ENCODE assay signal across 16 cellular contexts in genomic region chr7:24827027-24827426, GRCh38.
DNase-seq lines count a peak whose midpoint lies in the region; ATAC-seq lines count a peak whose summit lies in the region.
"Had no signal": no experiment of that assay in that cellular context is flagged by ENCODE, and none has a peak within 500 bp of the region (broad histone marks: within the 10 kb centered on the region; RNA-seq: fewer than 3 reads in every experiment).

No MANE protein-coding gene starts in this region.

- H3K36me3 Mint-ChIP-seq in activated CD4-positive, alpha-beta T cell treated with anti-CD3 and anti-CD28 coated beads, Interleukin-2, amount 10 ng/mL, durations not matched to agents 7 days and 5 days (ENCODE audit: low read depth) = peaks cover 89% of the 10 kb centered on the region
- peaks cover 35% of the 10 kb centered on the region for H3K36me3 Mint-ChIP-seq in T-cell
- peaks cover 7% of the 10 kb centered on the region for H3K36me3 Mint-ChIP-seq in effector memory CD8-positive, alpha-beta T cell (ENCODE audit: insufficient read depth)
- peaks cover 61% of the 10 kb centered on the region for H3K36me3 Mint-ChIP-seq in stimulated activated memory B cell treated with anti-CD40 and anti-IgM and Interleukin-4, amounts not matched to agents 10 μg/mL and 1 μg/mL and 100 μg/mL, for 72 hours

- CTCF ChIA-PET in activated CD4-positive, alpha-beta T cell treated with anti-CD3 and anti-CD28 coated beads, Interleukin-2, amount 10 ng/mL, durations not matched to agents 7 days and 5 days (lab: Charles Lee) = interaction anchor here (0.6 to 1.5 kb wide), 7 partner anchors 15 to 314 kb away, joined by 3 to 5 read pairs (median 3); no protein-coding TSS in a partner anchor
- CTCF ChIA-PET in T-cell (lab: Charles Lee) = interaction anchor here (0.8 to 2.9 kb wide), 7 partner anchors 11 to 272 kb away, joined by 3 to 13 read pairs (median 5); no protein-coding TSS in a partner anchor

- H3K9me3 Mint-ChIP-seq in activated CD4-positive, alpha-beta T cell treated with anti-CD3 and anti-CD28 coated beads, Interleukin-2, amount 10 ng/mL, durations not matched to agents 7 days and 5 days = no peaks in the 10 kb centered on the region
- H3K9me3 Mint-ChIP-seq in T-cell = no peaks in the 10 kb centered on the region
- H3K9me3 Mint-ChIP-seq in effector memory CD8-positive, alpha-beta T cell = no peaks in the 10 kb centered on the region
- H3K9me3 Mint-ChIP-seq in stimulated activated memory B cell treated with anti-CD40 and anti-IgM and Interleukin-4, amounts not matched to agents 10 μg/mL and 1 μg/mL and 100 μg/mL, for 72 hours = no peaks in the 10 kb centered on the region
- H3K9me3 Mint-ChIP-seq: nephron had no signal

- POLR2A ChIA-PET in activated CD4-positive, alpha-beta T cell treated with anti-CD3 and anti-CD28 coated beads, Interleukin-2, amount 10 ng/mL, durations not matched to agents 7 days and 5 days (lab: Charles Lee) = no interaction called here
- POLR2A ChIA-PET in T-cell (lab: Charles Lee) = interaction anchor here in 1 of 2 donors (0.6 kb wide), 1 partner anchor 288 kb away, joined by 4 read pairs; no protein-coding TSS in a partner anchor

- H3K27ac Mint-ChIP-seq in activated CD4-positive, alpha-beta T cell treated with anti-CD3 and anti-CD28 coated beads, Interleukin-2, amount 10 ng/mL, durations not matched to agents 7 days and 5 days = peak overlapping the region; percentile 71
- H3K27ac Mint-ChIP-seq in T-cell = peak overlapping the region; percentile 85 to 96
- peak overlapping the region; percentile 85 to 95 for H3K27ac Mint-ChIP-seq in effector memory CD8-positive, alpha-beta T cell
- peak overlapping the region; percentile 75 for H3K27ac Mint-ChIP-seq in stimulated activated memory B cell treated with anti-CD40 and anti-IgM and Interleukin-4, amounts not matched to agents 10 μg/mL and 1 μg/mL and 100 μg/mL, for 72 hours

- peak overlapping the region; percentile 12 for H3K4me3 Mint-ChIP-seq in activated CD4-positive, alpha-beta T cell treated with anti-CD3 and anti-CD28 coated beads, Interleukin-2, amount 10 ng/mL, durations not matched to agents 7 days and 5 days
- peak overlapping the region in 2 of 3 donors; percentile 44 to 58 for H3K4me3 Mint-ChIP-seq in T-cell
- peak overlapping the region; percentile 68 to 74 for H3K4me3 Mint-ChIP-seq in effector memory CD8-positive, alpha-beta T cell
- no peak overlapping the region for H3K4me3 Mint-ChIP-seq in stimulated activated memory B cell treated with anti-CD40 and anti-IgM and Interleukin-4, amounts not matched to agents 10 μg/mL and 1 μg/mL and 100 μg/mL, for 72 hours
- H3K4me3 Mint-ChIP-seq: nephron had no signal

- H3K27me3 Mint-ChIP-seq in activated CD4-positive, alpha-beta T cell treated with anti-CD3 and anti-CD28 coated beads, Interleukin-2, amount 10 ng/mL, durations not matched to agents 7 days and 5 days = no peaks in the 10 kb centered on the region
- no peaks in the 10 kb centered on the region for H3K27me3 Mint-ChIP-seq in T-cell
- H3K27me3 Mint-ChIP-seq in effector memory CD8-positive, alpha-beta T cell = no peaks in the 10 kb centered on the region
- no peaks in the 10 kb centered on the region for H3K27me3 Mint-ChIP-seq in stimulated activated memory B cell treated with anti-CD40 and anti-IgM and Interleukin-4, amounts not matched to agents 10 μg/mL and 1 μg/mL and 100 μg/mL, for 72 hours

- no peak for DNase-seq in activated CD4-positive, alpha-beta T cell treated with anti-CD3 and anti-CD28 coated beads, Interleukin-2, amount 10 ng/mL, durations not matched to agents 7 days and 5 days
- DNase-seq in activated CD4-positive, alpha-beta T cell treated with anti-CD3 and anti-CD28 coated beads for 4 hours = no peak
- no peak for DNase-seq in T-cell
- no peak for DNase-seq in effector memory CD8-positive, alpha-beta T cell
- DNase-seq in NCI-H69 (lab: John Stamatoyannopoulos, UW) = no peak
- no peak for DNase-seq in stimulated activated CD4-positive, alpha-beta T cell treated with anti-CD3 and anti-CD28 coated beads, Interleukin-15, amount 100 ng/mL, for 24 hours
- no peak for DNase-seq in G401 (ENCODE audit: low spot score)
- DNase-seq: activated gamma-delta T cell, cortex of kidney, DMS79, left cardiac atrium, NCI-H510A treated with DMSO at 0.1 percent for 48 hours, WERI-Rb-1 had no signal

- ATAC-seq in T-cell (replicated peaks in 1 of 4) = peak in 1 of 4 experiments; percentile 29
- ATAC-seq in effector memory CD8-positive, alpha-beta T cell (replicated peaks) = no peak
- ATAC-seq in stimulated activated memory B cell treated with anti-CD40 and anti-IgM and Interleukin-4, amounts not matched to agents 10 μg/mL and 1 μg/mL and 100 μg/mL, for 72 hours = no peak
- ATAC-seq: Right ventricle myocardium inferior had no signal

- peaks cover 83% of the 10 kb centered on the region for H3K4me1 Mint-ChIP-seq in activated CD4-positive, alpha-beta T cell treated with anti-CD3 and anti-CD28 coated beads, Interleukin-2, amount 10 ng/mL, durations not matched to agents 7 days and 5 days
- peaks cover 46 to 69% (median 52%) of the 10 kb centered on the region in 3 donors for H3K4me1 Mint-ChIP-seq in T-cell
- peaks cover 35 to 43% of the 10 kb centered on the region in 2 donors for H3K4me1 Mint-ChIP-seq in effector memory CD8-positive, alpha-beta T cell (ENCODE audit: low read depth in 2 of 2)
- H3K4me1 Mint-ChIP-seq in stimulated activated memory B cell treated with anti-CD40 and anti-IgM and Interleukin-4, amounts not matched to agents 10 μg/mL and 1 μg/mL and 100 μg/mL, for 72 hours = peaks cover 40% of the 10 kb centered on the region

- in situ Hi-C loops in G401 (cut with HindIII; ENCODE audit: low sequenced_read_pairs) = no loop called here
